Comparison of ENCODE assay signal across 1 cellular context in the genomic region with DNA sequence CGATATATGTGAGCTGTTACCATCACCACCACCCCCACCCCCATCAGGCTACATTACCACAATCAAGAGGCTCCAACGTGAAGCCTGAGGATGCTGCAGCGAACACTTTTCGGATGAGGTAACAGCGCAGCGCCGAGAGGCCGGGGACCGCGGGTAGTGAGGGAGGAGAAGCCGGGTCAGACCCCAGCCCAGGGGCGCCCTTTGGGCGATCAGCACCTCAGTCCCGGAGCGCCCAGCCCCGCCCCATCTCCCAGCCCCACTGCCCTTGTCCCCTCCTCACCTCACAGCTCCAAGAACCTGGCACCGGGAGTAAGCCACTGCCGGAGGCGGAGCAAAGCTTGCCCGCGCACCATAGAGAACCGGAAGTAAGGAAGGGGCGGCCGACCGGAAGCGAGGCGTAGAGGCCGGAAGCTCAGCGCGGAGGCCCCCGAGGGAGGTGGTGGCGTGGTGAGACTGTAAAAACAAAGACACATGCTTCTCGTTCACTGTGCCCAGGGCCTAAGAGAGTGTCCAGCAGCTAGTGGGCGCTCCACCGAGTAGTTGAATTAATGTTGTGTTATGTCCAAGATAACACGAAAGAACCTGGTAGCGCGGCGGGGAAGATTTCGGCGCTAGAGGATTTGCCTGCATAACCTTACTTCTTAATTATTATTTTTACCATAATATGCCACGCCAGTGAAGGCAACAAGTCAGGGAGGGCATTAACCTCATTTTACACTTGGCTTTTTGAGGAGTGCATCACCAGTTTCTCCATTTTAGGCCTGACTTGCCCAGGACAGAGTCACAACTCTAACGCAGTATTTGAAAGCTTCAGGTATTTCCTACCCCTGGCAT.
TF ChIP-seq lines count a peak whose summit lies in the region.

THOC5 (minus strand) TSS at position 367 of the 834 bp plus-strand sequence. CDS start 4,610 bp downstream, outside the sequence.

TF ChIP-seq in HEK293, 187 proteins besides CTCF, POLR2A, EP300 and RAD21 (continued from another document and continues in another):
- TF ChIP-seq ZNF398 (tag by site-specific recombination; IDR thresholded peaks at IDR 0.05) (no peak), ZBTB20 (tag by site-specific recombination; IDR thresholded peaks at IDR 0.05) (0 out of 2 replicates have a peak, but pooled peaks have one; percentile 41), ZSCAN30 (tag by site-specific recombination; IDR thresholded peaks at IDR 0.05) (peak; percentile 21; the same call in 1 of the 2 replicates), ZNF223 (tag by site-specific recombination; IDR thresholded peaks at IDR 0.05) (no peak), ZNF670 (tag by site-specific recombination; IDR thresholded peaks at IDR 0.05; ENCODE audit: low read depth) (no peak), ZBTB1 (tag by site-specific recombination; IDR thresholded peaks at IDR 0.05) (no peak), ZNF239 (tag by site-specific recombination; IDR thresholded peaks at IDR 0.05) (no peak), ZNF18 (tag by site-specific recombination; IDR thresholded peaks at IDR 0.05) (no peak), HOXD13 (CRISPR knock-in tag; IDR thresholded peaks at IDR 0.05; ENCODE audit: borderline replicate concordance) (no peak), ZNF112 (tag by site-specific recombination; IDR thresholded peaks at IDR 0.05) (no peak), ZNF16 (tag by site-specific recombination; IDR thresholded peaks at IDR 0.05; ENCODE audit: low read depth) (no peak), ZSCAN23 (tag by site-specific recombination; IDR thresholded peaks at IDR 0.05) (0 out of 2 replicates have a peak, but pooled peaks have one; percentile 17), ZNF473 (tag by site-specific recombination; IDR thresholded peaks at IDR 0.05) (no peak), ZNF350 (tag by site-specific recombination; IDR thresholded peaks at IDR 0.05) (no peak), ZNF121 (tag by site-specific recombination; IDR thresholded peaks at IDR 0.05) (no peak), ZNF433 (tag by site-specific recombination; IDR thresholded peaks at IDR 0.05; ENCODE audit: low read depth) (no peak), FEZF1 (tag by site-specific recombination; IDR thresholded peaks at IDR 0.05) (no peak), PRDM1 (tag by site-specific recombination; IDR thresholded peaks at IDR 0.05) (no peak), ZNF362 (tag by site-specific recombination; IDR thresholded peaks at IDR 0.05) (no peak), ZNF510 (tag by site-specific recombination; IDR thresholded peaks at IDR 0.05; ENCODE audit: insufficient replicate concordance) (no peak), ZNF2 (tag by site-specific recombination; IDR thresholded peaks at IDR 0.05) (peak; percentile 80; the same call in 1 of the 2 replicates), ZNF560 (tag by site-specific recombination; IDR thresholded peaks at IDR 0.05; ENCODE audit: borderline replicate concordance) (no peak), ZXDB (tag by site-specific recombination; IDR thresholded peaks at IDR 0.05) (peak; percentile 81), ZSCAN16 (tag by site-specific recombination; IDR thresholded peaks at IDR 0.05) (no peak), ZNF426 (tag by site-specific recombination; IDR thresholded peaks at IDR 0.05) (no peak), ZNF335 (tag by site-specific recombination; conservative IDR thresholded peaks at IDR 0.05) (peak; percentile 93), KLF8 (tag by site-specific recombination; IDR thresholded peaks at IDR 0.05) (peak; percentile 64; the same call in 1 of the 2 replicates), ZNF837 (tag by site-specific recombination; IDR thresholded peaks at IDR 0.05) (no peak), ZNF623 (tag by site-specific recombination; IDR thresholded peaks at IDR 0.05) (no peak), PRDM2 (tag by site-specific recombination; IDR thresholded peaks at IDR 0.05; ENCODE audit: borderline replicate concordance) (no peak), ZNF596 (tag by site-specific recombination; IDR thresholded peaks at IDR 0.05) (no peak), ZNF624 (tag by site-specific recombination; IDR thresholded peaks at IDR 0.05) (no peak)
- TF ChIP-seq, protein P1, sequence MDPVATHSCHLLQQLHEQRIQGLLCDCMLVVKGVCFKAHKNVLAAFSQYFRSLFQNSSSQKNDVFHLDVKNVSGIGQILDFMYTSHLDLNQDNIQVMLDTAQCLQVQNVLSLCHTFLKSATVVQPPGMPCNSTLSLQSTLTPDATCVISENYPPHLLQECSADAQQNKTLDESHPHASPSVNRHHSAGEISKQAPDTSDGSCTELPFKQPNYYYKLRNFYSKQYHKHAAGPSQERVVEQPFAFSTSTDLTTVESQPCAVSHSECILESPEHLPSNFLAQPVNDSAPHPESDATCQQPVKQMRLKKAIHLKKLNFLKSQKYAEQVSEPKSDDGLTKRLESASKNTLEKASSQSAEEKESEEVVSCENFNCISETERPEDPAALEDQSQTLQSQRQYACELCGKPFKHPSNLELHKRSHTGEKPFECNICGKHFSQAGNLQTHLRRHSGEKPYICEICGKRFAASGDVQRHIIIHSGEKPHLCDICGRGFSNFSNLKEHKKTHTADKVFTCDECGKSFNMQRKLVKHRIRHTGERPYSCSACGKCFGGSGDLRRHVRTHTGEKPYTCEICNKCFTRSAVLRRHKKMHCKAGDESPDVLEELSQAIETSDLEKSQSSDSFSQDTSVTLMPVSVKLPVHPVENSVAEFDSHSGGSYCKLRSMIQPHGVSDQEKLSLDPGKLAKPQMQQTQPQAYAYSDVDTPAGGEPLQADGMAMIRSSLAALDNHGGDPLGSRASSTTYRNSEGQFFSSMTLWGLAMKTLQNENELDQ (tag by site-specific recombination; IDR thresholded peaks at IDR 0.05; ENCODE audit: low read depth), result no peak
- TF ChIP-seq, protein P2, sequence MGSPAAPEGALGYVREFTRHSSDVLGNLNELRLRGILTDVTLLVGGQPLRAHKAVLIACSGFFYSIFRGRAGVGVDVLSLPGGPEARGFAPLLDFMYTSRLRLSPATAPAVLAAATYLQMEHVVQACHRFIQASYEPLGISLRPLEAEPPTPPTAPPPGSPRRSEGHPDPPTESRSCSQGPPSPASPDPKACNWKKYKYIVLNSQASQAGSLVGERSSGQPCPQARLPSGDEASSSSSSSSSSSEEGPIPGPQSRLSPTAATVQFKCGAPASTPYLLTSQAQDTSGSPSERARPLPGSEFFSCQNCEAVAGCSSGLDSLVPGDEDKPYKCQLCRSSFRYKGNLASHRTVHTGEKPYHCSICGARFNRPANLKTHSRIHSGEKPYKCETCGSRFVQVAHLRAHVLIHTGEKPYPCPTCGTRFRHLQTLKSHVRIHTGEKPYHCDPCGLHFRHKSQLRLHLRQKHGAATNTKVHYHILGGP (tag by site-specific recombination; IDR thresholded peaks at IDR 0.05), result no peak
- TF ChIP-seq, protein P3, sequence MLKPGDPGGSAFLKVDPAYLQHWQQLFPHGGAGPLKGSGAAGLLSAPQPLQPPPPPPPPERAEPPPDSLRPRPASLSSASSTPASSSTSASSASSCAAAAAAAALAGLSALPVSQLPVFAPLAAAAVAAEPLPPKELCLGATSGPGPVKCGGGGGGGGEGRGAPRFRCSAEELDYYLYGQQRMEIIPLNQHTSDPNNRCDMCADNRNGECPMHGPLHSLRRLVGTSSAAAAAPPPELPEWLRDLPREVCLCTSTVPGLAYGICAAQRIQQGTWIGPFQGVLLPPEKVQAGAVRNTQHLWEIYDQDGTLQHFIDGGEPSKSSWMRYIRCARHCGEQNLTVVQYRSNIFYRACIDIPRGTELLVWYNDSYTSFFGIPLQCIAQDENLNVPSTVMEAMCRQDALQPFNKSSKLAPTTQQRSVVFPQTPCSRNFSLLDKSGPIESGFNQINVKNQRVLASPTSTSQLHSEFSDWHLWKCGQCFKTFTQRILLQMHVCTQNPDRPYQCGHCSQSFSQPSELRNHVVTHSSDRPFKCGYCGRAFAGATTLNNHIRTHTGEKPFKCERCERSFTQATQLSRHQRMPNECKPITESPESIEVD (tag by site-specific recombination; IDR thresholded peaks at IDR 0.05), result no peak
- TF ChIP-seq, protein P4, sequence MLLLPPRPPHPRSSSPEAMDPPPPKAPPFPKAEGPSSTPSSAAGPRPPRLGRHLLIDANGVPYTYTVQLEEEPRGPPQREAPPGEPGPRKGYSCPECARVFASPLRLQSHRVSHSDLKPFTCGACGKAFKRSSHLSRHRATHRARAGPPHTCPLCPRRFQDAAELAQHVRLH (tag by site-specific recombination; IDR thresholded peaks at IDR 0.05), result peak; percentile 95
- TF ChIP-seq, protein P5, sequence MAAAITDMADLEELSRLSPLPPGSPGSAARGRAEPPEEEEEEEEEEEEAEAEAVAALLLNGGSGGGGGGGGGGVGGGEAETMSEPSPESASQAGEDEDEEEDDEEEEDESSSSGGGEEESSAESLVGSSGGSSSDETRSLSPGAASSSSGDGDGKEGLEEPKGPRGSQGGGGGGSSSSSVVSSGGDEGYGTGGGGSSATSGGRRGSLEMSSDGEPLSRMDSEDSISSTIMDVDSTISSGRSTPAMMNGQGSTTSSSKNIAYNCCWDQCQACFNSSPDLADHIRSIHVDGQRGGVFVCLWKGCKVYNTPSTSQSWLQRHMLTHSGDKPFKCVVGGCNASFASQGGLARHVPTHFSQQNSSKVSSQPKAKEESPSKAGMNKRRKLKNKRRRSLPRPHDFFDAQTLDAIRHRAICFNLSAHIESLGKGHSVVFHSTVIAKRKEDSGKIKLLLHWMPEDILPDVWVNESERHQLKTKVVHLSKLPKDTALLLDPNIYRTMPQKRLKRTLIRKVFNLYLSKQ (tag by site-specific recombination; IDR thresholded peaks at IDR 0.05; ENCODE audit: borderline replicate concordance), result no peak
